Comparison of ENCODE assay signal across 23 cellular contexts in genomic region chr3:148297013-148297412, GRCh38.
A peak's percentile ranks its signal among the peaks of the same experiment; 100 is the strongest.
DNase-seq lines count a peak whose midpoint lies in the region; ATAC-seq and FAIRE-seq lines count a peak whose summit lies in the region.
"Had no signal": no experiment of that assay in that cellular context is flagged by ENCODE, and none has a peak within 500 bp of the region (broad histone marks: within the 10 kb centered on the region; RNA-seq: fewer than 3 reads in every experiment).

No MANE protein-coding gene starts in this region.

- FAIRE-seq in frontal cortex (lab: Jason Lieb, UNC): peak; percentile 15
- FAIRE-seq: A549, GM12878, GM12892, GM18507 had no signal

- no peak overlapping the region for H3K4me3 Mint-ChIP-seq in activated naive CD8-positive, alpha-beta T cell treated with anti-CD3 and anti-CD28 coated beads, Interleukin-2, amount 10 ng/mL, durations not matched to agents 7 days and 5 days
- no peak overlapping the region for H3K4me3 Mint-ChIP-seq in activated naive CD8-positive, alpha-beta T cell treated with anti-CD3 and anti-CD28 coated beads, Interleukin-2, amount 50 U/mL, for 24 hours
- H3K4me3 Mint-ChIP-seq: B cell; CD4-positive, alpha-beta memory T cell; CD8-positive, alpha-beta memory T cell had no signal

- H3K27me3 Mint-ChIP-seq in activated naive CD8-positive, alpha-beta T cell treated with anti-CD3 and anti-CD28 coated beads, Interleukin-2, amount 10 ng/mL, durations not matched to agents 7 days and 5 days: peaks cover 3% of the 10 kb centered on the region
- no peaks in the 10 kb centered on the region for H3K27me3 Mint-ChIP-seq in activated naive CD8-positive, alpha-beta T cell treated with anti-CD3 and anti-CD28 coated beads, Interleukin-2, amount 50 U/mL, for 24 hours
- H3K27me3 Mint-ChIP-seq: B cell; CD4-positive, alpha-beta memory T cell; CD8-positive, alpha-beta memory T cell had no signal

- peaks cover 11% of the 10 kb centered on the region for H3K4me1 Mint-ChIP-seq in activated naive CD8-positive, alpha-beta T cell treated with anti-CD3 and anti-CD28 coated beads, Interleukin-2, amount 10 ng/mL, durations not matched to agents 7 days and 5 days
- H3K4me1 Mint-ChIP-seq in activated naive CD8-positive, alpha-beta T cell treated with anti-CD3 and anti-CD28 coated beads, Interleukin-2, amount 50 U/mL, for 24 hours: peaks cover 10% of the 10 kb centered on the region

- H3K27ac Mint-ChIP-seq in activated naive CD8-positive, alpha-beta T cell treated with anti-CD3 and anti-CD28 coated beads, Interleukin-2, amount 10 ng/mL, durations not matched to agents 7 days and 5 days: no peak overlapping the region
- H3K27ac Mint-ChIP-seq in activated naive CD8-positive, alpha-beta T cell treated with anti-CD3 and anti-CD28 coated beads, Interleukin-2, amount 50 U/mL, for 24 hours: no peak overlapping the region
- H3K27ac Mint-ChIP-seq: B cell; CD4-positive, alpha-beta memory T cell; CD8-positive, alpha-beta memory T cell had no signal

- ATAC-seq in activated CD4-positive, CD25-positive, alpha-beta regulatory T cell treated with anti-CD3 and anti-CD28 coated beads, Interleukin-2, amount 50 U/mL, for 24 hours: peak; percentile 14 to 27
- peak; percentile 52 for ATAC-seq in activated naive CD8-positive, alpha-beta T cell treated with anti-CD3 and anti-CD28 coated beads, Interleukin-2, amount 10 ng/mL, durations not matched to agents 7 days and 5 days (ENCODE audit: low read depth)
- no peak for ATAC-seq in activated naive CD8-positive, alpha-beta T cell treated with anti-CD3 and anti-CD28 coated beads, Interleukin-2, amount 50 U/mL, for 24 hours
- ATAC-seq in GM21515 (IDR thresholded peaks at IDR 0.05; ENCODE audit: unreplicated experiment): no peak
- ATAC-seq: A549, GM12878 had no signal

- H3K36me3 Mint-ChIP-seq in activated naive CD8-positive, alpha-beta T cell treated with anti-CD3 and anti-CD28 coated beads, Interleukin-2, amount 10 ng/mL, durations not matched to agents 7 days and 5 days: peaks cover 19% of the 10 kb centered on the region
- H3K36me3 Mint-ChIP-seq in activated naive CD8-positive, alpha-beta T cell treated with anti-CD3 and anti-CD28 coated beads, Interleukin-2, amount 50 U/mL, for 24 hours (ENCODE audit: low read depth): no peaks in the 10 kb centered on the region
- H3K36me3 Mint-ChIP-seq: CD4-positive, alpha-beta memory T cell; CD8-positive, alpha-beta memory T cell had no signal

- POLR2A ChIA-PET in activated naive CD8-positive, alpha-beta T cell treated with anti-CD3 and anti-CD28 coated beads, Interleukin-2, amount 10 ng/mL, durations not matched to agents 7 days and 5 days (lab: Charles Lee): no interaction called here

- DNase-seq in activated CD4-positive, CD25-positive, alpha-beta regulatory T cell treated with anti-CD3 and anti-CD28 coated beads, Interleukin-2, amount 50 U/mL, for 72 hours: no peak
- no peak for DNase-seq in activated naive CD8-positive, alpha-beta T cell treated with anti-CD3 and anti-CD28 coated beads, Interleukin-2, amount 10 ng/mL, durations not matched to agents 7 days and 5 days
- no peak for DNase-seq in activated naive CD8-positive, alpha-beta T cell treated with anti-CD3 and anti-CD28 coated beads, Interleukin-2, amount 50 U/mL, for 24 hours
- no peak for DNase-seq in frontal cortex (ENCODE audit: low spot score in 2 of 2)
- DNase-seq in NCI-H69 (lab: John Stamatoyannopoulos, UW): no peak
- DNase-seq: AML-193; CD4-positive, alpha-beta memory T cell; CD8-positive, alpha-beta memory T cell; COR-L47; DMS 273 treated with DMSO at 0.1 percent for 48 hours; DMS153; DMS53; DMS79; DND-41; EL; GDM1 had no signal

- peaks cover 4% of the 10 kb centered on the region for H3K9me3 Mint-ChIP-seq in activated naive CD8-positive, alpha-beta T cell treated with anti-CD3 and anti-CD28 coated beads, Interleukin-2, amount 10 ng/mL, durations not matched to agents 7 days and 5 days
- H3K9me3 Mint-ChIP-seq in activated naive CD8-positive, alpha-beta T cell treated with anti-CD3 and anti-CD28 coated beads, Interleukin-2, amount 50 U/mL, for 24 hours: peaks cover 5% of the 10 kb centered on the region

Comparison
In these comparisons a context has a peak if more than half of its experiments do, and no peak if none do; other contexts are left out.
1. ATAC-seq: peak in activated CD4-positive, CD25-positive, alpha-beta regulatory T cell treated with anti-CD3 and anti-CD28 coated beads, Interleukin-2, amount 50 U/mL, for 24 hours (2 of 2) and activated naive CD8-positive, alpha-beta T cell treated with anti-CD3 and anti-CD28 coated beads, Interleukin-2, amount 10 ng/mL, durations not matched to agents 7 days and 5 days (single experiment); none in activated naive CD8-positive, alpha-beta T cell treated with anti-CD3 and anti-CD28 coated beads, Interleukin-2, amount 50 U/mL, for 24 hours (single experiment) and GM21515 (single experiment).